ENCODE assay signal across 11 cellular contexts in the genomic region with DNA sequence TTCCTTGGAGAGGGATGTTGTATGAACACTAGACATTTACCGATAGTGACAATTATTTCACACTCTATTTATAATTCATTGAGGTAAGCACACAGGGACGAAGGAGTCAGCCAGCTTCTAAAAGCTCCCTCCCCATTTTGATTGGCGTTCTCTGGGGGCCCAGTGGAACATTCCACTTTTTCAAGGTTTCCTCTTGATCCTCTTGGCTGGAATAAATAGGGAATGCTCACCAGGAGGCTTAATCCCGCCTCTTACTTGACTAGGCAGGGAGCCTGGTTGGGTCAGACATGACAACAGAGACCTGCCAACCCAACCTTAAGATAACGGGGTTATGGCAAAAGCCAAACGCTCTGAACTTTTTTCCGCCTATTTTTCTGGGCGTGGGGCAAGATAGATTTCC. TPM values are rescaled to one million over a fixed set of nuclear protein-coding genes. Genes with fewer than 3 reads are reported as not detected.
DNase-seq lines count a peak whose midpoint lies in the region; ATAC-seq, FAIRE-seq and TF ChIP-seq lines count a peak whose summit lies in the region.
"Had no signal": no experiment of that assay in that cellular context is flagged by ENCODE, and none has a peak within 500 bp of the region (broad histone marks: within the 10 kb centered on the region; RNA-seq: fewer than 3 reads in every experiment).

No MANE protein-coding gene starts in this region.

- peak overlapping the region; percentile 62 for H3K4me3 Mint-ChIP-seq in WTC11

- H3K9me3 Mint-ChIP-seq in WTC11: peaks cover 9% of the 10 kb centered on the region

- 20 to 25% (median 24%) methylated on average over 8 of the region's 8 CpGs for WGBS in psoas muscle, 3 donors
- WGBS in HepG2 (ENCODE audit: low lambda C conversion rate): 37% methylated on average over 8 of the region's 8 CpGs

- H3K36me3 ChIP-seq in H7 (replicated peaks; ENCODE audit: control insufficient read depth, insufficient read depth, low read length): no peaks in the 10 kb centered on the region
- H3K36me3 ChIP-seq in psoas muscle (ENCODE audit: insufficient read depth in 1 of 2, low read depth in 1 of 2): no peaks in the 10 kb centered on the region
- no peaks in the 10 kb centered on the region for H3K36me3 ChIP-seq in HepG2 (replicated peaks in 1 of 2; ENCODE audit: control insufficient read depth in 1 of 2, insufficient read depth in 2 of 2, low read length in 2 of 2)

- TF ChIP-seq EP300 in HepG2 (IDR thresholded peaks at IDR 0.05; ENCODE audit: low read depth in 2 of 2, low read length in 2 of 2) (no peak), HepG2 (CRISPR knock-in tag; IDR thresholded peaks at IDR 0.05; ENCODE audit: borderline replicate concordance) (no peak)

- in situ Hi-C loops in HepG2 (cut with HindIII; ENCODE audit: extremely low pct_ligation_motif_present, low pct_unique_long_range_greater_than_20kb) (no loop called here), KBM-7 (cut with MboI; ENCODE audit: low pct_unique_long_range_greater_than_20kb, low sequenced_read_pairs) (no loop called here)

- FAIRE-seq in HepG2 (lab: Jason Lieb, UNC): no peak

- no peak overlapping the region for H3K4me2 ChIP-seq in HepG2 (ENCODE audit: low read depth, low read length)

- POLR2A ChIA-PET in WTC11 (lab: Charles Lee): no interaction called here
- POLR2A ChIA-PET in HepG2 (lab: Yijun Ruan, JAX): no interaction called here

- no peak for TF ChIP-seq POLR2A in HepG2 (IDR thresholded peaks at IDR 0.05; ENCODE audit: insufficient read depth in 1 of 2, low read depth in 2 of 2, low read length in 2 of 2)

- H3K27ac ChIP-seq in psoas muscle: peak overlapping the region; percentile 99
- no peak overlapping the region for H3K27ac ChIP-seq in HepG2 (ENCODE audit: extremely low read length, insufficient read depth, low read length)
- H3K27ac ChIP-seq: HL-60 had no signal

- peaks cover 14% of the 10 kb centered on the region for H3K4me1 Mint-ChIP-seq in WTC11

- intact Hi-C loops in left cardiac atrium (cut with DNase I) (no loop called here), psoas muscle (cut with DNase I) (loop anchor here in 1 of 2 donors (2.0 kb wide), 1 partner anchor 68 kb away; no protein-coding TSS in a partner anchor), HepG2 (cut with micrococcal nuclease; ENCODE audit: unreplicated experiment) (no loop called here)

- no peak overlapping the region for H3K27ac Mint-ChIP-seq in WTC11

- H2AFZ ChIP-seq in HepG2 (ENCODE audit: low read length): no peak overlapping the region

- ATAC-seq in WTC11: no peak
- ATAC-seq in left cardiac atrium: peak; percentile 48 to 55
- ATAC-seq in psoas muscle: peak; percentile 28 to 57 (median 47)
- no peak for ATAC-seq in HepG2
- ATAC-seq in HG03196 (IDR thresholded peaks at IDR 0.05; ENCODE audit: unreplicated experiment): no peak

- TF ChIP-seq RAD21 in HepG2 (CRISPR knock-in tag; IDR thresholded peaks at IDR 0.05): no peak

- H4K20me1 ChIP-seq in HepG2 (ENCODE audit: insufficient read depth, low read length): no peaks in the 10 kb centered on the region

- H3K27me3 ChIP-seq in H7 (ENCODE audit: control insufficient read depth, insufficient read depth, low read length): peaks cover 34% of the 10 kb centered on the region
- H3K27me3 ChIP-seq in psoas muscle (ENCODE audit: insufficient read depth in 3 of 3, low read length in 2 of 3): no peaks in the 10 kb centered on the region
- peaks cover 0 to 20% of the 10 kb centered on the region in 2 experiments; a peak in 2 of 5 replicates for H3K27me3 ChIP-seq in HepG2 (ENCODE audit: control insufficient read depth in 1 of 2, insufficient read depth in 2 of 2, low read length in 2 of 2)

- H3K9me3 ChIP-seq in psoas muscle (no peaks in the 10 kb centered on the region), HepG2 (ENCODE audit: low read length) (no peaks in the 10 kb centered on the region)

- H3K27me3 Mint-ChIP-seq in WTC11 (ENCODE audit: low read depth): peaks cover 49% of the 10 kb centered on the region

- H3K4me3 ChIP-seq in H7 (ENCODE audit: insufficient read depth, low read depth, low read length) (peak overlapping the region; percentile 50; the same call in 1 of the 2 replicates), psoas muscle (peak overlapping the region; percentile 91), HepG2 (replicated peaks in 1 of 3; ENCODE audit: insufficient read depth in 1 of 3, low read depth in 2 of 3, low read length in 3 of 3) (no peak overlapping the region)

- peak; percentile 34 for DNase-seq in H7
- no peak for DNase-seq in WTC11 (ENCODE audit: low spot score)
- peak; percentile 33 for DNase-seq in left cardiac atrium
- no peak for DNase-seq in psoas muscle
- no peak for DNase-seq in HepG2 (ENCODE audit: low spot score)
- no peak for DNase-seq in KBM-7
- DNase-seq: NCI-H187, occipital lobe, OCI-M1 had no signal

- H3K9ac ChIP-seq in HepG2 (ENCODE audit: insufficient read depth, low read depth, low read length): no peak overlapping the region

- peaks cover 3% of the 10 kb centered on the region; the same call in 1 of the 2 replicates for H3K36me3 Mint-ChIP-seq in WTC11

- BruUV-seq in HepG2 (replicated peaks; lab: Mats Ljungman, UMichigan): no TSS peak

- CTCF ChIA-PET in WTC11 (lab: Charles Lee): interaction anchor here (0.6 to 1.2 kb wide), 2 partner anchors 11 to 72 kb away, joined by 4 to 6 read pairs; no protein-coding TSS in a partner anchor
- CTCF ChIA-PET in HepG2 (lab: Yijun Ruan, JAX; ENCODE audit: low intra/inter-chr PET ratio, low total read pairs): no interaction called here

- peaks cover 8% of the 10 kb centered on the region for H3K4me1 ChIP-seq in psoas muscle
- no peaks in the 10 kb centered on the region for H3K4me1 ChIP-seq in HepG2 (ENCODE audit: insufficient read depth, low read length)

- no peaks in the 10 kb centered on the region for H3K79me2 ChIP-seq in HepG2 (ENCODE audit: insufficient read depth, low read length)

- TF ChIP-seq CTCF in WTC11 (IDR thresholded peaks at IDR 0.05): no peak
- TF ChIP-seq CTCF in psoas muscle (IDR thresholded peaks at IDR 0.05): no peak
- TF ChIP-seq CTCF in HepG2 (CRISPR knock-in tag; IDR thresholded peaks at IDR 0.05): no peak

TF ChIP-seq in WTC11, 78 proteins besides CTCF, POLR2A, EP300 and RAD21 (continues in another document):
- TF ChIP-seq PRRX2 (CRISPR knock-in tag; IDR thresholded peaks at IDR 0.05) (no peak), MYBL2 (CRISPR knock-in tag; IDR thresholded peaks at IDR 0.05) (no peak), ZNF138 (CRISPR knock-in tag; conservative IDR thresholded peaks at IDR 0.05) (no peak)

TF ChIP-seq in HepG2, 621 proteins besides CTCF, POLR2A, EP300 and RAD21 (continues in another document):
- TF ChIP-seq, protein P1, sequence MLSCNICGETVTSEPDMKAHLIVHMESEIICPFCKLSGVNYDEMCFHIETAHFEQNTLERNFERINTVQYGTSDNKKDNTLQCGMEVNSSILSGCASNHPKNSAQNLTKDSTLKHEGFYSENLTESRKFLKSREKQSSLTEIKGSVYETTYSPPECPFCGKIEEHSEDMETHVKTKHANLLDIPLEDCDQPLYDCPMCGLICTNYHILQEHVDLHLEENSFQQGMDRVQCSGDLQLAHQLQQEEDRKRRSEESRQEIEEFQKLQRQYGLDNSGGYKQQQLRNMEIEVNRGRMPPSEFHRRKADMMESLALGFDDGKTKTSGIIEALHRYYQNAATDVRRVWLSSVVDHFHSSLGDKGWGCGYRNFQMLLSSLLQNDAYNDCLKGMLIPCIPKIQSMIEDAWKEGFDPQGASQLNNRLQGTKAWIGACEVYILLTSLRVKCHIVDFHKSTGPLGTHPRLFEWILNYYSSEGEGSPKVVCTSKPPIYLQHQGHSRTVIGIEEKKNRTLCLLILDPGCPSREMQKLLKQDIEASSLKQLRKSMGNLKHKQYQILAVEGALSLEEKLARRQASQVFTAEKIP (CRISPR knock-in tag; IDR thresholded peaks at IDR 0.05; ENCODE audit: borderline replicate concordance): no peak
- TF ChIP-seq GATAD1 (CRISPR knock-in tag; IDR thresholded peaks at IDR 0.05) (no peak), BHLHE40 (IDR thresholded peaks at IDR 0.05; ENCODE audit: low read length) (no peak)

RNA-seq across cellular contexts. Expression of a gene that starts 1.0 kb away (rescaled TPM):
- total RNA-seq in H7 (2014; rRNA removed; shearing (Covaris generic)): 0.74 and 0.83 TPM in 2 replicates
- total RNA-seq in WTC11 (2021): 2.0 to 3.5 TPM (median 2.6 TPM) in 3 replicates
- 1,000 to 10,000 TPM; 1,411 to 1,679 TPM for total RNA-seq in left cardiac atrium
- 1,000 to 10,000 TPM; 2,645 to 4,645 (median 3,147) TPM for total RNA-seq in psoas muscle
- 1,000 to 10,000 TPM in 1 of 3 donors, 100 to 1,000 TPM in 2; 792 to 1,560 (median 952) TPM for polyA plus RNA-seq in psoas muscle
- total RNA-seq in HepG2 (2016; rRNA removed; fragmentation: Illumina TruSeq; extraction: Trizol): 0.04 and 0.25 TPM in 2 replicates
- total RNA-seq in HepG2 (2016; cell fraction: cytosol; rRNA removed; fragmentation: Illumina TruSeq; extraction: Trizol; ENCODE audit: low read depth): 0.35 TPM in 1 of 2 replicates, not detected in the other
- total RNA-seq in HepG2 (2016; cell fraction: insoluble cytoplasmic fraction; rRNA removed; fragmentation: Illumina TruSeq; extraction: Trizol): 0.04 and 0.24 TPM in 2 replicates
- total RNA-seq in HepG2 (2016; cell fraction: membrane; rRNA removed; fragmentation: Illumina TruSeq; extraction: Trizol): 0.12 and 0.21 TPM in 2 replicates
- 0.06 TPM in 1 of 2 replicates, not detected in the other for total RNA-seq in HepG2 (2016; cell fraction: nucleus; rRNA removed; fragmentation: Illumina TruSeq; extraction: Trizol)
- 0.05 and 0.13 TPM in 2 replicates for polyA plus RNA-seq in HepG2 (2011; rRNA removed)
- 0.15 TPM in 2 replicates for polyA plus RNA-seq in HepG2 (2011; cell fraction: cytosol; rRNA removed)
- polyA plus RNA-seq in HepG2 (2011; cell fraction: nucleus; rRNA removed): 0.05 and 0.37 TPM in 2 replicates
- 0.17 and 0.34 TPM in 2 replicates for polyA plus RNA-seq in HepG2 (2012)
- 0.16 and 0.25 TPM in 2 replicates for polyA plus RNA-seq in HepG2 (2016; cell fraction: cytosol; fragmentation: Illumina TruSeq; extraction: Trizol; ENCODE audit: low read depth)
- 0.10 TPM in 1 of 2 replicates, not detected in the other for polyA plus RNA-seq in HepG2 (2016; cell fraction: insoluble cytoplasmic fraction; fragmentation: Illumina TruSeq; extraction: Trizol; ENCODE audit: low read depth)
- 0.16 and 0.20 TPM in 2 replicates for polyA plus RNA-seq in HepG2 (2016; cell fraction: membrane; fragmentation: Illumina TruSeq; extraction: Trizol; ENCODE audit: low read depth)
- 0.15 and 0.20 TPM in 2 replicates for polyA plus RNA-seq in HepG2 (2016; cell fraction: nucleus; fragmentation: Illumina TruSeq; extraction: Trizol; ENCODE audit: insufficient read depth, low read depth)
- 0.24 TPM in 1 of 2 replicates, not detected in the other for polyA minus RNA-seq in HepG2 (2011; rRNA and poly(A)+ RNA removed; ENCODE audit: low replicate concordance)
- polyA minus RNA-seq in HepG2 (2011; cell fraction: cytosol; rRNA and poly(A)+ RNA removed): not detected in 2 replicates
- polyA minus RNA-seq in HepG2 (2011; cell fraction: nucleus; rRNA and poly(A)+ RNA removed): not detected in 2 replicates

Comparison
In these comparisons a context has a peak if more than half of its experiments do, and no peak if none do; other contexts are left out.
1. DNase-seq: peak in H7 (single experiment) and left cardiac atrium (single experiment); none in WTC11 (single experiment), psoas muscle (0 of 2), HepG2 (single experiment) and KBM-7 (single experiment).
2. H3K4me3 ChIP-seq: peak in H7 (single experiment) and psoas muscle (single experiment); none in HepG2 (0 of 3).
3. ATAC-seq: peak in left cardiac atrium (2 of 2) and psoas muscle (4 of 4); none in WTC11 (single experiment), HepG2 (single experiment) and HG03196 (single experiment).
4. RNA of a gene that starts 1.0 kb away (total RNA-seq): 2,645 to 4,645 TPM in psoas muscle and 1,411 to 1,679 TPM in left cardiac atrium; 2.0 to 3.5 TPM in WTC11, 0.74 to 0.83 TPM in H7 and 0.04 to 0.35 TPM in HepG2; every median in the first group is over 100 times any median in the second.